9 cellular contexts compared by ENCODE assay signal in genomic region chr18:32349728-32350395, GRCh38.
DNase-seq lines count a peak whose midpoint lies in the region; ATAC-seq, FAIRE-seq and TF ChIP-seq lines count a peak whose summit lies in the region.
"Had no signal": no experiment of that assay in that cellular context is flagged by ENCODE, and none has a peak within 500 bp of the region (broad histone marks: within the 10 kb centered on the region; RNA-seq: fewer than 3 reads in every experiment).

No MANE protein-coding gene starts in this region.

- no peaks in the 10 kb centered on the region for H3K27me3 Mint-ChIP-seq in endodermal cell (ENCODE audit: insufficient read depth)

- no peak for TF ChIP-seq CTCF in endodermal cell (conservative IDR thresholded peaks at IDR 0.05)

- no peaks in the 10 kb centered on the region for H3K9me3 ChIP-seq in endodermal cell (ENCODE audit: control insufficient read depth, low read length)
- no peaks in the 10 kb centered on the region for H3K9me3 ChIP-seq in mucosa of rectum (ENCODE audit: control insufficient read depth in 2 of 2, low read length in 2 of 2)

- no peak overlapping the region for H3K9ac ChIP-seq in endodermal cell (ENCODE audit: extremely low read depth, low read length, poor library complexity, severe bottlenecking)
- no peak overlapping the region for H3K9ac ChIP-seq in mucosa of rectum (ENCODE audit: low read depth in 1 of 2, low read length in 2 of 2)

- H3K4me1 ChIP-seq in endodermal cell (ENCODE audit: control insufficient read depth, insufficient read depth, low read length) (peaks cover 3% of the 10 kb centered on the region), mucosa of rectum (ENCODE audit: control insufficient read depth in 2 of 2, insufficient read depth in 2 of 2, low read length in 2 of 2) (no peaks in the 10 kb centered on the region)

- no peak for TF ChIP-seq POLR2A in GM12891 (IDR thresholded peaks at IDR 0.05; ENCODE audit: low read depth, low read length)

- peak; percentile 69 for DNase-seq in AG08395 (ENCODE audit: low spot score)
- peak; percentile 58 for DNase-seq in NCI-H2196 (lab: John Stamatoyannopoulos, UW; ENCODE audit: unreplicated experiment)
- no peak for DNase-seq in endodermal cell
- DNase-seq in GF-D8 (lab: John Stamatoyannopoulos, UW) = no peak
- DNase-seq in GM12891 (ENCODE audit: insufficient read length, low spot score) = no peak
- DNase-seq in NCI-H2107 (lab: John Stamatoyannopoulos, UW) = no peak

- H3K9me3 Mint-ChIP-seq in endodermal cell = no peaks in the 10 kb centered on the region
- H3K9me3 Mint-ChIP-seq: stimulated activated naive CD8-positive, alpha-beta T cell treated with anti-CD3 and anti-CD28 coated beads, Interleukin-15, Interleukin-2, amounts not matched to agents 100 ng/mL and 50 ng/mL, for 24 hours had no signal

- H3K4me3 ChIP-seq in endodermal cell (ENCODE audit: low read length) (no peak overlapping the region), mucosa of rectum (ENCODE audit: low read length in 2 of 2) (peak overlapping the region in 1 of 2 donors; percentile 34)

- H3K36me3 Mint-ChIP-seq in endodermal cell (ENCODE audit: low read depth) = no peaks in the 10 kb centered on the region

- no peaks in the 10 kb centered on the region for H3K27me3 ChIP-seq in endodermal cell (ENCODE audit: control insufficient read depth, insufficient read depth, low read length, poor library complexity, severe bottlenecking)
- no peaks in the 10 kb centered on the region for H3K27me3 ChIP-seq in mucosa of rectum (ENCODE audit: control insufficient read depth in 2 of 2, insufficient read depth in 2 of 2, low read length in 2 of 2)

- H3K4me1 Mint-ChIP-seq in endodermal cell = peaks cover 17% of the 10 kb centered on the region

- H3K27ac Mint-ChIP-seq in endodermal cell = no peak overlapping the region
- H3K27ac Mint-ChIP-seq: stimulated activated naive CD8-positive, alpha-beta T cell treated with anti-CD3 and anti-CD28 coated beads, Interleukin-15, Interleukin-2, amounts not matched to agents 100 ng/mL and 50 ng/mL, for 24 hours had no signal

- no peak overlapping the region for H3K4me3 Mint-ChIP-seq in endodermal cell
- H3K4me3 Mint-ChIP-seq: stimulated activated naive CD8-positive, alpha-beta T cell treated with anti-CD3 and anti-CD28 coated beads, Interleukin-15, Interleukin-2, amounts not matched to agents 100 ng/mL and 50 ng/mL, for 24 hours had no signal

- H3K36me3 ChIP-seq in endodermal cell (ENCODE audit: control insufficient read depth, insufficient read depth, low read length) = no peaks in the 10 kb centered on the region
- H3K36me3 ChIP-seq in mucosa of rectum (ENCODE audit: control insufficient read depth in 2 of 2, insufficient read depth in 2 of 2, low read length in 2 of 2) = no peaks in the 10 kb centered on the region

- H3K27ac ChIP-seq in endodermal cell (ENCODE audit: low read depth, low read length) (peak overlapping the region; percentile 56), mucosa of rectum (ENCODE audit: low read depth in 2 of 2, low read length in 2 of 2) (peak overlapping the region; percentile 14 to 67)

- FAIRE-seq in GM12891 (lab: Jason Lieb, UNC) = no peak

- ATAC-seq in HG02759 (IDR thresholded peaks at IDR 0.05; ENCODE audit: unreplicated experiment) = no peak

- 73 to 83% methylated on average over 3 to 4 of the region's 4 CpGs for WGBS in endodermal cell (ENCODE audit: insufficient coverage in 1 of 2, insufficient read length in 1 of 2), 2 experiments

TF ChIP-seq in GM12891, 5 proteins besides CTCF, POLR2A, EP300 and RAD21:
- TF ChIP-seq POLR2AphosphoS5 (IDR thresholded peaks at IDR 0.05; ENCODE audit: low read depth, low read length) = no peak
- no peak for TF ChIP-seq POU2F2 (IDR thresholded peaks at IDR 0.05; ENCODE audit: low read depth, low read length)
- TF ChIP-seq SPI1 (IDR thresholded peaks at IDR 0.05; ENCODE audit: low read depth, low read length) = no peak
- TF ChIP-seq TAF1 (IDR thresholded peaks at IDR 0.05; ENCODE audit: low read depth, low read length) = no peak
- TF ChIP-seq PAX5 (IDR thresholded peaks at IDR 0.05; ENCODE audit: insufficient read depth, low read length, severe bottlenecking) = no peak

Comparison
In these comparisons a context has a peak if more than half of its experiments do, and no peak if none do; other contexts are left out.
1. DNase-seq: peak in AG08395 (single experiment) and NCI-H2196 (single experiment); none in endodermal cell (single experiment), GF-D8 (single experiment), GM12891 (single experiment) and NCI-H2107 (single experiment).